ENCODE assay signal across 21 cellular contexts in the genomic region with DNA sequence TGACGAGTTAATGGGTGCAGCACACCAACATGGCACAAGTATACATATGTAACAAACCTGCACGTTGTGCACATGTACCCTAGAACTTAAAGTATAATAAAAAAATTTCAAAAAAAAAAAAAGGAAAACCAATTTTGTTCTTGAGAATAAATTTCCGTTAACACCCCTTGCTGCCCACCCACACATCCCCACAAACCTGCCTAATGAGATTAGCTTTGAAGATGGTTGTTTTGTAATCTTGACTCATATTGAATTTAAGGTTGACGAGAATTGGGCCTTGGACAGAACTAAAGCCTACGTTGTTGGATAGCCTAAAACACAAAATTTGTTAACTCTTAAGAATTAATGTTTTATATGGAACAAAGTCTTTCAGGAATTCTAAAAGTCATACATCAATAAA. TPM values are rescaled to one million over a fixed set of nuclear protein-coding genes. Genes with fewer than 3 reads are reported as not detected.
DNase-seq lines count a peak whose midpoint lies in the region; ATAC-seq, FAIRE-seq and TF ChIP-seq lines count a peak whose summit lies in the region.
"Had no signal": no experiment of that assay in that cellular context is flagged by ENCODE, and none has a peak within 500 bp of the region (broad histone marks: within the 10 kb centered on the region; RNA-seq: fewer than 3 reads in every experiment).

No MANE protein-coding gene starts in this region.

- peaks cover 5% of the 10 kb centered on the region; the same call in 1 of the 2 replicates for H3F3A ChIP-seq in PC-9 (ENCODE audit: insufficient read depth, low read depth)

- H2AFZ ChIP-seq in PC-9 = no peak overlapping the region

- no peaks in the 10 kb centered on the region for H3K36me3 ChIP-seq in PC-9 (ENCODE audit: low read depth)

- H3K4me2 ChIP-seq in PC-9 = no peak overlapping the region

- H3K27ac ChIP-seq in PC-9 = peak overlapping the region; percentile 43
- H3K27ac ChIP-seq: SK-N-MC had no signal

- no peaks in the 10 kb centered on the region; the same call in 1 of the 2 replicates for H3K9me3 ChIP-seq in PC-9 (ENCODE audit: insufficient read depth, low read depth)
- H3K9me3 ChIP-seq: Caco-2 had no signal

- TF ChIP-seq CTCF in D721Med (IDR thresholded peaks at IDR 0.05; ENCODE audit: insufficient read depth, missing control alignments) = no peak
- no peak for TF ChIP-seq CTCF in PC-9 (conservative IDR thresholded peaks at IDR 0.05)

- peak; percentile 81 for FAIRE-seq in D721Med (lab: Jason Lieb, UNC)
- FAIRE-seq in endometrium (lab: Jason Lieb, UNC) = peak; percentile 46
- FAIRE-seq: GM12891 had no signal

- no peak overlapping the region for H3K4me3 ChIP-seq in PC-9
- H3K4me3 ChIP-seq: SK-N-MC had no signal

- ATAC-seq in GM19467 (IDR thresholded peaks at IDR 0.05; ENCODE audit: unreplicated experiment) = no peak

- intact Hi-C loops in PC-9 (cut with micrococcal nuclease; ENCODE audit: unreplicated experiment) = loop anchor here (5.0 to 10.0 kb wide), 2 partner anchors 140 to 167 kb away; no protein-coding TSS in a partner anchor

- H4K20me1 ChIP-seq in PC-9 (ENCODE audit: insufficient read depth) = no peaks in the 10 kb centered on the region

- H3K4me1 ChIP-seq in PC-9 (replicated peaks; ENCODE audit: insufficient read depth) = peaks cover 28% of the 10 kb centered on the region

- H3K27me3 ChIP-seq in PC-9 (ENCODE audit: insufficient read depth, low read depth) = no peaks in the 10 kb centered on the region

- DNase-seq in D721Med (ENCODE audit: insufficient read length, low spot score) (no peak), PC-9 (no peak), putamen (ENCODE audit: low spot score) (peak; percentile 39), cortex of kidney (lab: John Stamatoyannopoulos, UW) (no peak)
- no peak for DNase-seq in activated CD8-positive, alpha-beta memory T cell treated with anti-CD3 and anti-CD28 coated beads, Interleukin-2, amount 50 U/mL, for 48 hours
- DNase-seq: Caco-2; CD4-positive, CD25-positive, alpha-beta regulatory T cell; DMS153; GOT3; Karpas-422; MV-4-11; NCI-H1105 treated with DMSO at 0.1 percent for 48 hours; NCI-H2171; NCI-H345; NCI-H524 treated with DMSO at 0.1 percent for 48 hours; Right ventricle myocardium superior had no signal

- POLR2A ChIA-PET in PC-9 (lab: Charles Lee; ENCODE audit: unreplicated experiment) = no interaction called here

- CTCF ChIA-PET in PC-9 (lab: Charles Lee) = no interaction called here

- no peaks in the 10 kb centered on the region; the same call in 1 of the 2 replicates for H3K9me2 ChIP-seq in PC-9 (ENCODE audit: insufficient read depth)

- no TSS peak for BruUV-seq in PC-9 (replicated peaks; lab: Mats Ljungman, UMichigan)

- H3K79me2 ChIP-seq in PC-9 (ENCODE audit: low read depth) = no peaks in the 10 kb centered on the region

RNA-seq across cellular contexts. Expression of gene SYT1, which starts 52.9 kb away (rescaled TPM):
- 1.2 and 1.5 TPM in 2 replicates for total RNA-seq in PC-9 (2021)
- total RNA-seq: CD4-positive, CD25-positive, alpha-beta regulatory T cell; G401 had no signal
